Comparison of ENCODE assay signal across 19 cellular contexts in the genomic region with DNA sequence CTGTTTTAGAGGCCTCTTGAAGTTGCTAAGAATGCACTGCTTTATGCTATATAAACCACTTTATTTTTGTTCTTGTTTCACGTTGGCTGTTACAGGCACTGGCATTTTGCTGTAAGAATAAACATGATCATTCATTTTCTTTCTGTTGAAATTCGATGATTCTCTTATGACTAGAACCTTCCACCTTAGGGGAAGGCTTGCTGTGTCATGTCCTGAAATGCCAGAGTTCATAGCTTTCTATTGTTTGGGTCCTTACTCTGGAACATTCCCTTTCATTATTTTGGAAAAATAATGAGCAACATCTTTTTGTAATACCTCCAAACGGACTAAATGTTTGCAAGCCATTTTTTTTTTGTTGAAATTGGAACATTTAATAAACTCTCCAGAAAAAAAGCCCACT.
DNase-seq lines count a peak whose midpoint lies in the region; ATAC-seq and TF ChIP-seq lines count a peak whose summit lies in the region.
"Had no signal": no experiment of that assay in that cellular context is flagged by ENCODE, and none has a peak within 500 bp of the region (broad histone marks: within the 10 kb centered on the region; RNA-seq: fewer than 3 reads in every experiment).

No MANE protein-coding gene starts in this region.

- H3K9me3 Mint-ChIP-seq in activated T-helper 1 cell treated with anti-CD3 and anti-CD28 coated beads, Interleukin-12 subunit alpha, Interleukin-12 subunit beta, Interleukin-2, Interleukin-4 antibody, amounts not matched to agents 30 ng/mL and 10 ng/mL and 1 ng/mL, durations not matched to agents 14 hours and 24 hours and 36 hours, result peaks cover 30% of the 10 kb centered on the region
- H3K9me3 Mint-ChIP-seq in natural killer cell, result peaks cover 3 to 7% of the 10 kb centered on the region in 2 donors
- H3K9me3 Mint-ChIP-seq: GM23338 had no signal

- H3K27ac Mint-ChIP-seq in activated T-helper 1 cell treated with anti-CD3 and anti-CD28 coated beads, Interleukin-12 subunit alpha, Interleukin-12 subunit beta, Interleukin-2, Interleukin-4 antibody, amounts not matched to agents 30 ng/mL and 10 ng/mL and 1 ng/mL, durations not matched to agents 14 hours and 24 hours and 36 hours, result peak overlapping the region; percentile 73
- peak overlapping the region; percentile 37 to 82 for H3K27ac Mint-ChIP-seq in natural killer cell
- H3K27ac Mint-ChIP-seq: GM23338 had no signal

- intact Hi-C loops in activated T-helper 1 cell treated with anti-CD3 and anti-CD28 coated beads, Interleukin-12 subunit alpha, Interleukin-12 subunit beta, Interleukin-2, Interleukin-4 antibody, amounts not matched to agents 30 ng/mL and 10 ng/mL and 1 ng/mL, durations not matched to agents 14 hours and 24 hours and 36 hours (cut with micrococcal nuclease), result no loop called here
- intact Hi-C loops in natural killer cell (cut with micrococcal nuclease), result no loop called here
- intact Hi-C loops in prostate gland (cut with DNase I), result no loop called here

- no peak overlapping the region for H3K4me3 Mint-ChIP-seq in activated T-helper 1 cell treated with anti-CD3 and anti-CD28 coated beads, Interleukin-12 subunit alpha, Interleukin-12 subunit beta, Interleukin-2, Interleukin-4 antibody, amounts not matched to agents 30 ng/mL and 10 ng/mL and 1 ng/mL, durations not matched to agents 14 hours and 24 hours and 36 hours
- H3K4me3 Mint-ChIP-seq in natural killer cell, result no peak overlapping the region
- H3K4me3 Mint-ChIP-seq: CD4-positive, CD25-positive, alpha-beta regulatory T cell; GM23338 had no signal

- no peak overlapping the region for H2AFZ ChIP-seq in ACC112 (ENCODE audit: low read length, unreplicated experiment)
- H2AFZ ChIP-seq: GM23338 had no signal

- H3K4me1 ChIP-seq in ACC112 (ENCODE audit: control insufficient read depth, insufficient read depth, low read length, unreplicated experiment) (no peaks in the 10 kb centered on the region), prostate gland (replicated peaks) (no peaks in the 10 kb centered on the region)
- H3K4me1 ChIP-seq: BE2C had no signal

- no peak for TF ChIP-seq CTCF in epithelial cell of esophagus (IDR thresholded peaks at IDR 0.05; ENCODE audit: insufficient read depth, low read depth, low read length, missing control alignments)
- no peak for TF ChIP-seq CTCF in natural killer cell (IDR thresholded peaks at IDR 0.05)
- no peak for TF ChIP-seq CTCF in prostate gland (IDR thresholded peaks at IDR 0.05)

- peaks cover 3% of the 10 kb centered on the region for H3K36me3 Mint-ChIP-seq in activated T-helper 1 cell treated with anti-CD3 and anti-CD28 coated beads, Interleukin-12 subunit alpha, Interleukin-12 subunit beta, Interleukin-2, Interleukin-4 antibody, amounts not matched to agents 30 ng/mL and 10 ng/mL and 1 ng/mL, durations not matched to agents 14 hours and 24 hours and 36 hours (ENCODE audit: low read depth)
- no peaks in the 10 kb centered on the region for H3K36me3 Mint-ChIP-seq in natural killer cell
- H3K36me3 Mint-ChIP-seq: CD4-positive, CD25-positive, alpha-beta regulatory T cell had no signal

- peaks cover 31% of the 10 kb centered on the region for H3K4me1 Mint-ChIP-seq in activated T-helper 1 cell treated with anti-CD3 and anti-CD28 coated beads, Interleukin-12 subunit alpha, Interleukin-12 subunit beta, Interleukin-2, Interleukin-4 antibody, amounts not matched to agents 30 ng/mL and 10 ng/mL and 1 ng/mL, durations not matched to agents 14 hours and 24 hours and 36 hours (ENCODE audit: low read depth)
- H3K4me1 Mint-ChIP-seq in natural killer cell, result peaks cover 40 to 47% of the 10 kb centered on the region in 2 donors

- no peaks in the 10 kb centered on the region for H3K79me2 ChIP-seq in ACC112 (ENCODE audit: control insufficient read depth, insufficient read depth, low read length, unreplicated experiment)

- 0 out of 2 replicates have a peak overlapping the region, but pooled peaks have one; percentile 31 for H3K27ac ChIP-seq in ACC112 (ENCODE audit: low read depth, low read length)
- no peak overlapping the region for H3K27ac ChIP-seq in prostate gland

- ATAC-seq in natural killer cell (no peak), HG03139 (IDR thresholded peaks at IDR 0.05; ENCODE audit: unreplicated experiment) (no peak), GM18858 (IDR thresholded peaks at IDR 0.05; ENCODE audit: unreplicated experiment) (no peak)
- ATAC-seq: GM23338, HCT116, K562 had no signal

- H3K9me3 ChIP-seq in prostate gland, result no peaks in the 10 kb centered on the region
- H3K9me3 ChIP-seq: BE2C had no signal

- DNase-seq in activated T-helper 1 cell treated with anti-CD3 and anti-CD28 coated beads, Interleukin-12 subunit alpha, Interleukin-12 subunit beta, Interleukin-2, Interleukin-4 antibody, amounts not matched to agents 30 ng/mL and 10 ng/mL and 1 ng/mL, durations not matched to agents 14 hours and 24 hours and 36 hours (ENCODE audit: low spot score), result no peak
- DNase-seq in epithelial cell of esophagus (ENCODE audit: low read depth), result peak; percentile 88
- DNase-seq in natural killer cell, result no peak
- no peak for DNase-seq in prostate gland (ENCODE audit: low spot score)
- DNase-seq: BE2C; CD4-positive, CD25-positive, alpha-beta regulatory T cell; COR-L47; DMS 273 treated with DMSO at 0.1 percent for 48 hours; NCI-H1105; NCI-H2081 treated with DMSO at 0.1 percent for 48 hours; NCI-H446 treated with DMSO at 0.1 percent for 48 hours; NK-92 treated with Interleukin-12 subunit alpha and Interleukin-12 subunit beta, amount 100 ng/mL, for 24 hours; SHP77 had no signal

- H3K4me3 ChIP-seq in ACC112 (ENCODE audit: low read depth, low read length) (no peak overlapping the region), epithelial cell of esophagus (ENCODE audit: low read length) (no peak overlapping the region), prostate gland (no peak overlapping the region)
- H3K4me3 ChIP-seq: GM23338, K562 had no signal

- H3K27me3 Mint-ChIP-seq in activated T-helper 1 cell treated with anti-CD3 and anti-CD28 coated beads, Interleukin-12 subunit alpha, Interleukin-12 subunit beta, Interleukin-2, Interleukin-4 antibody, amounts not matched to agents 30 ng/mL and 10 ng/mL and 1 ng/mL, durations not matched to agents 14 hours and 24 hours and 36 hours (ENCODE audit: insufficient read depth), result no peaks in the 10 kb centered on the region
- no peaks in the 10 kb centered on the region for H3K27me3 Mint-ChIP-seq in natural killer cell (ENCODE audit: low read depth in 2 of 2)
- H3K27me3 Mint-ChIP-seq: CD4-positive, CD25-positive, alpha-beta regulatory T cell had no signal

- H3K27me3 ChIP-seq in ACC112 (ENCODE audit: insufficient read depth, low read length) (no peaks in the 10 kb centered on the region), prostate gland (replicated peaks; ENCODE audit: insufficient read depth) (no peaks in the 10 kb centered on the region)
- H3K27me3 ChIP-seq: BE2C had no signal

- TF ChIP-seq POLR2A in prostate gland (IDR thresholded peaks at IDR 0.05), result no peak

- no peaks in the 10 kb centered on the region for H3K36me3 ChIP-seq in ACC112 (ENCODE audit: insufficient read depth, low read length)
- H3K36me3 ChIP-seq in prostate gland, result no peaks in the 10 kb centered on the region
- H3K36me3 ChIP-seq: BE2C had no signal

- 33% methylated on average over 3 of the region's 3 CpGs for WGBS in prostate gland
